25 cellular contexts compared by ENCODE assay signal in genomic region chr17:56351675-56352074, GRCh38.
"Had no signal": no experiment of that assay in that cellular context is flagged by ENCODE, and none has a peak within 500 bp of the region (broad histone marks: within the 10 kb centered on the region; RNA-seq: fewer than 3 reads in every experiment).

No MANE protein-coding gene starts in this region.

- H3K9me3 ChIP-seq: colonic mucosa, esophagus muscularis mucosa, gastrocnemius medialis, right lobe of liver, uterus had no signal

- H3K4me1 ChIP-seq: colonic mucosa, esophagus muscularis mucosa, gastrocnemius medialis, right lobe of liver, tibial nerve, uterus had no signal

- FAIRE-seq: bronchial epithelial cell had no signal

- H3K4me3 Mint-ChIP-seq: activated naive CD8-positive, alpha-beta T cell treated with anti-CD3 and anti-CD28 coated beads, Interleukin-2, amount 10 ng/mL, durations not matched to agents 7 days and 5 days; activated T-cell treated with anti-CD3 and anti-CD28 coated beads, Interleukin-2, amount 50 U/mL, for 4 hours; effector memory CD8-positive, alpha-beta T cell; nephron progenitor cell; stimulated activated effector memory CD8-positive, alpha-beta T cell treated with anti-CD3 and anti-CD28 coated beads, Interleukin-12 subunit alpha, Interleukin-12 subunit beta, amount 100 ng/mL, for 72 hours; stimulated activated naive CD8-positive, alpha-beta T cell treated with anti-CD3 and anti-CD28 coated beads, Interleukin-15, amount 100 ng/mL, for 72 hours had no signal

- H3K27ac Mint-ChIP-seq: activated naive CD8-positive, alpha-beta T cell treated with anti-CD3 and anti-CD28 coated beads, Interleukin-2, amount 10 ng/mL, durations not matched to agents 7 days and 5 days; effector memory CD8-positive, alpha-beta T cell; nephron progenitor cell; stimulated activated effector memory CD8-positive, alpha-beta T cell treated with anti-CD3 and anti-CD28 coated beads, Interleukin-12 subunit alpha, Interleukin-12 subunit beta, amount 100 ng/mL, for 72 hours; stimulated activated naive CD8-positive, alpha-beta T cell treated with anti-CD3 and anti-CD28 coated beads, Interleukin-15, amount 100 ng/mL, for 72 hours had no signal

- DNase-seq: activated CD4-positive, alpha-beta T cell treated with anti-CD3 and anti-CD28 coated beads for 4 hours; activated CD4-positive, alpha-beta T cell treated with anti-CD3 and anti-CD28 coated beads, Interleukin-2, amount 50 U/mL, for 48 hours; activated CD4-positive, CD25-positive, alpha-beta regulatory T cell; activated CD8-positive, alpha-beta memory T cell treated with anti-CD3 and anti-CD28 coated beads, Interleukin-2, amount 50 U/mL, for 48 hours; activated naive CD4-positive, alpha-beta T cell treated with Interleukin-2 at 50 U/mL for 16 hours; activated naive CD8-positive, alpha-beta T cell treated with anti-CD3 and anti-CD28 coated beads, Interleukin-2, amount 10 ng/mL, durations not matched to agents 7 days and 5 days; activated T-cell treated with anti-CD3 and anti-CD28 coated beads, Interleukin-2, amount 50 U/mL, for 4 hours; amniotic stem cell; colonic mucosa; dorsolateral prefrontal cortex; effector memory CD8-positive, alpha-beta T cell; gastrocnemius medialis; hypothalamus; left ventricle myocardium superior; nephron progenitor cell; nucleus accumbens; right lobe of liver; stimulated activated CD4-positive, alpha-beta T cell treated with anti-CD3 and anti-CD28 coated beads, Interleukin-1b, Interleukin-23, amount 100 ng/mL, for 48 hours; stimulated activated naive CD8-positive, alpha-beta T cell treated with anti-CD3 and anti-CD28 coated beads, Interleukin-15, amount 100 ng/mL, for 72 hours; uterus had no signal

- H3K4me3 ChIP-seq: colonic mucosa, dorsolateral prefrontal cortex, esophagus muscularis mucosa, gastrocnemius medialis, right lobe of liver, skin epidermis, tibial nerve, uterus had no signal

- H3K9me3 Mint-ChIP-seq: activated T-cell treated with anti-CD3 and anti-CD28 coated beads, Interleukin-2, amount 50 U/mL, for 4 hours; stimulated activated naive CD8-positive, alpha-beta T cell treated with anti-CD3 and anti-CD28 coated beads, Interleukin-15, amount 100 ng/mL, for 72 hours had no signal

- H3K36me3 ChIP-seq: colonic mucosa, esophagus muscularis mucosa, gastrocnemius medialis, right lobe of liver, tibial nerve, uterus had no signal

- H3K27ac ChIP-seq: colonic mucosa, dorsolateral prefrontal cortex, esophagus muscularis mucosa, gastrocnemius medialis, right lobe of liver, skin epidermis, tibial nerve, uterus had no signal

- H3K27me3 ChIP-seq: colonic mucosa, esophagus muscularis mucosa, gastrocnemius medialis, right lobe of liver, tibial nerve, uterus had no signal

- ATAC-seq: activated T-cell treated with anti-CD3 and anti-CD28 coated beads, Interleukin-2, amount 50 U/mL, for 4 hours; effector memory CD8-positive, alpha-beta T cell; gastrocnemius medialis; left ventricle myocardium superior; right lobe of liver; stimulated activated effector memory CD8-positive, alpha-beta T cell treated with anti-CD3 and anti-CD28 coated beads, Interleukin-12 subunit alpha, Interleukin-12 subunit beta, amount 100 ng/mL, for 72 hours; stimulated activated naive CD8-positive, alpha-beta T cell treated with anti-CD3 and anti-CD28 coated beads, Interleukin-15, amount 100 ng/mL, for 72 hours had no signal

- H3K4me1 Mint-ChIP-seq: activated naive CD8-positive, alpha-beta T cell treated with anti-CD3 and anti-CD28 coated beads, Interleukin-2, amount 10 ng/mL, durations not matched to agents 7 days and 5 days; nephron progenitor cell; stimulated activated effector memory CD8-positive, alpha-beta T cell treated with anti-CD3 and anti-CD28 coated beads, Interleukin-12 subunit alpha, Interleukin-12 subunit beta, amount 100 ng/mL, for 72 hours; stimulated activated naive CD8-positive, alpha-beta T cell treated with anti-CD3 and anti-CD28 coated beads, Interleukin-15, amount 100 ng/mL, for 72 hours had no signal

- H3K36me3 Mint-ChIP-seq: activated naive CD8-positive, alpha-beta T cell treated with anti-CD3 and anti-CD28 coated beads, Interleukin-2, amount 10 ng/mL, durations not matched to agents 7 days and 5 days; stimulated activated effector memory CD8-positive, alpha-beta T cell treated with anti-CD3 and anti-CD28 coated beads, Interleukin-12 subunit alpha, Interleukin-12 subunit beta, amount 100 ng/mL, for 72 hours had no signal
